15 cellular contexts compared by ENCODE assay signal in the genomic region with DNA sequence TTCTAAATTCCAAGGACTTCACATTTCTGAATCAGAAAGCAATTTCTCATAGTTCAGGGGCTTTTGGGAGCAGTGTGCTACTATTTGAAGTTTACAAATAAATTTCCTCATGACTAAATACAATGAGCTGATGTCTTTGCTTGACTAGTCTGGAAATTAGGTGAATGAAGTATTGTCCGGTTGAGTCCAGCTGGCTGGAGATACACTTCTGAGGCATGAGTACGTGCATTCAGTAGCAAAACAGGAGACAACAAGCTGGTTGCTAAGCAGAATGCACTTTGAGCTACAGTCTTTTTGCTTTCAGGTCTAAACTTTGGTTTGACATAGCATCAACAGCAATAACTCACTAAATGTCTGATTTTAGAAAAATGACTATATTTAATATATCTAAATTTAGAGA.
DNase-seq lines count a peak whose midpoint lies in the region; ATAC-seq and TF ChIP-seq lines count a peak whose summit lies in the region.
"Had no signal": no experiment of that assay in that cellular context is flagged by ENCODE, and none has a peak within 500 bp of the region (broad histone marks: within the 10 kb centered on the region; RNA-seq: fewer than 3 reads in every experiment).

No MANE protein-coding gene starts in this region.

- no peak overlapping the region for H3K27ac ChIP-seq in RWPE1
- H3K27ac ChIP-seq: neutrophil had no signal

- DNase-seq in AG20443 (ENCODE audit: low spot score) = peak; percentile 44
- DNase-seq in NCI-H774 (lab: John Stamatoyannopoulos, UW) = peak; percentile 28
- DNase-seq in fibroblast of mammary gland (ENCODE audit: low read depth) = peak; percentile 55
- peak; percentile 31 for DNase-seq in midbrain (lab: John Stamatoyannopoulos, UW)
- DNase-seq in NCI-H2029 (lab: John Stamatoyannopoulos, UW) = no peak
- no peak for DNase-seq in NCI-H1048 (lab: John Stamatoyannopoulos, UW)
- no peak for DNase-seq in RWPE1 (ENCODE audit: low spot score)
- DNase-seq: activated CD4-positive, alpha-beta T cell treated with anti-CD3 and anti-CD28 coated beads, Interleukin-2, amount 10 ng/mL, durations not matched to agents 7 days and 5 days; CD4-positive, alpha-beta T cell; GOT3; NCI-H187; stimulated activated CD4-positive, alpha-beta T cell treated with anti-CD3 and anti-CD28 coated beads, Interleukin-2, amount 100 ng/mL, for 48 hours; stimulated activated naive CD4-positive, alpha-beta T cell had no signal

- TF ChIP-seq CTCF in fibroblast of mammary gland (conservative IDR thresholded peaks at IDR 0.05; ENCODE audit: control insufficient read depth, insufficient read depth, low read depth, low read length) = no peak
- TF ChIP-seq CTCF in RWPE1 (conservative IDR thresholded peaks at IDR 0.05; ENCODE audit: low read depth) = no peak

- H3K4me3 ChIP-seq in fibroblast of mammary gland (ENCODE audit: control insufficient read depth, low read depth, low read length) = no peak overlapping the region

- no peak for ATAC-seq in GM19463 (IDR thresholded peaks at IDR 0.05; ENCODE audit: unreplicated experiment)

- POLR2A ChIA-PET in RWPE1 (lab: Yijun Ruan, JAX; ENCODE audit: low non-redundant PET) = no interaction called here

- CTCF ChIA-PET in RWPE1 (lab: Yijun Ruan, JAX) = interaction anchor here (0.6 kb wide), 1 partner anchor 180 kb away, joined by 3 read pairs; no protein-coding TSS in a partner anchor

Comparison
In these comparisons a context has a peak if more than half of its experiments do, and no peak if none do; other contexts are left out.
1. DNase-seq: peak in AG20443 (single experiment), NCI-H774 (single experiment), fibroblast of mammary gland (single experiment) and midbrain (single experiment); none in NCI-H2029 (single experiment), NCI-H1048 (single experiment) and RWPE1 (single experiment).